ENCODE assay signal across 16 cellular contexts in the genomic region with DNA sequence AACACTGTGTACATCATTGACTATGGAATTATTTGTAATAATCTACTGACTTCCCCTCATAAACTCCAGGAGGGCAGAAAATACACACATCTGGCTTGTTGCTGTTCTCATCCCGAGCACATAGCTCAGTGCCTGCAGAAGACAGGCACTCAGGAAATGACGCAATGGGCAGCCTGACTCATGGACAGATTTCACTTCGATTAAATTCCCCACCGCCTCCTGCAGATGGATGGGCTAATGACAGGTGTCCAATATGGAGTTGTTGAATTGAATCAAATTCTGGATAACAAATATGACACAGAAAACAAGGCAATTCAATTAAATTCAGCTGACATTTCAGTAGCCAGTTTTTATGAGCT. TPM values are rescaled to one million over a fixed set of nuclear protein-coding genes. Genes with fewer than 3 reads are reported as not detected.
A peak's percentile ranks its signal among the peaks of the same experiment; 100 is the strongest.
DNase-seq lines count a peak whose midpoint lies in the region; TF ChIP-seq lines count a peak whose summit lies in the region.
"Had no signal": no experiment of that assay in that cellular context is flagged by ENCODE, and none has a peak within 500 bp of the region (broad histone marks: within the 10 kb centered on the region; RNA-seq: fewer than 3 reads in every experiment).

No MANE protein-coding gene starts in this region.

- TF ChIP-seq CTCF in HFFc6 (IDR thresholded peaks at IDR 0.05): peak; percentile 38; the same call in 1 of the 2 replicates
- no peak for TF ChIP-seq CTCF in fibroblast of pulmonary artery (IDR thresholded peaks at IDR 0.05; ENCODE audit: low read length, missing control alignments)

- no peak overlapping the region for H3K4me3 ChIP-seq in fibroblast of pulmonary artery (replicated peaks; ENCODE audit: low read depth, low read length)
- H3K4me3 ChIP-seq: right atrium auricular region, SJSA1 had no signal

- H3K27me3 Mint-ChIP-seq in HFFc6 (ENCODE audit: insufficient read depth): peaks cover 61% of the 10 kb centered on the region

- peaks cover 14% of the 10 kb centered on the region for H3K4me1 Mint-ChIP-seq in HFFc6 (ENCODE audit: low read depth)
- H3K4me1 Mint-ChIP-seq: activated B cell treated with CpG ODN at 0.5 μM for 24 hours; CD8-positive, alpha-beta memory T cell; naive B cell had no signal

- H3K4me3 Mint-ChIP-seq in HFFc6: peak overlapping the region; percentile 70
- H3K4me3 Mint-ChIP-seq: activated B cell treated with CpG ODN at 0.5 μM for 24 hours; CD8-positive, alpha-beta memory T cell had no signal

- H3K27ac Mint-ChIP-seq in HFFc6: peak overlapping the region; percentile 34
- H3K27ac Mint-ChIP-seq: activated B cell treated with CpG ODN at 0.5 μM for 24 hours; CD8-positive, alpha-beta memory T cell had no signal

- H3K36me3 Mint-ChIP-seq in HFFc6 (ENCODE audit: low read depth): peaks cover 5% of the 10 kb centered on the region
- H3K36me3 Mint-ChIP-seq: CD8-positive, alpha-beta memory T cell had no signal

- DNase-seq in AG20443 (ENCODE audit: low spot score) (peak; percentile 72), HFFc6 (peak; percentile 68), SIG-M5 (lab: John Stamatoyannopoulos, UW) (peak; percentile 36), fibroblast of pulmonary artery (ENCODE audit: low read depth) (peak; percentile 70), NCI-H2196 treated with DMSO at 0.1 percent for 48 hours (lab: John Stamatoyannopoulos, UW; ENCODE audit: unreplicated experiment) (no peak), C1 segment of cervical spinal cord (lab: John Stamatoyannopoulos, UW) (no peak), RPMI8226 (no peak)
- DNase-seq in activated naive CD4-positive, alpha-beta T cell treated with anti-CD3 and anti-CD28 coated beads, Interleukin-2, amount 50 U/mL, for 16 hours: no peak
- DNase-seq: activated B cell treated with CpG ODN at 0.5 μM for 24 hours; amygdala; CD8-positive, alpha-beta memory T cell; naive B cell; NCI-H345 had no signal

- peaks cover 9% of the 10 kb centered on the region for H3K9me3 Mint-ChIP-seq in HFFc6

RNA-seq across cellular contexts. Expression of gene ANKRD60, which starts 9.1 kb away (rescaled TPM):
- not detected for total RNA-seq in HFFc6 (2021; fragmentation: NEBNext Ultra II Directional; extraction: Animal tissue kit (Norgen Biotek cat#: 25700))
- total RNA-seq: activated B cell treated with CpG ODN at 0.5 μM for 24 hours; CD8-positive, alpha-beta memory T cell; kidney epithelial cell; right atrium auricular region; SJSA1 had no signal

Comparison
In these comparisons a context has a peak if more than half of its experiments do, and no peak if none do; other contexts are left out.
1. DNase-seq: peak in AG20443 (single experiment), HFFc6 (single experiment), SIG-M5 (single experiment) and fibroblast of pulmonary artery (single experiment); none in NCI-H2196 treated with DMSO at 0.1 percent for 48 hours (single experiment), activated naive CD4-positive, alpha-beta T cell treated with anti-CD3 and anti-CD28 coated beads, Interleukin-2, amount 50 U/mL, for 16 hours (single experiment), C1 segment of cervical spinal cord (0 of 14) and RPMI8226 (single experiment).